ENCODE assay signal across 19 cellular contexts in genomic region chr4:15526924-15527592, GRCh38. TPM values are rescaled to one million over a fixed set of nuclear protein-coding genes. Genes with fewer than 3 reads are reported as not detected.
DNase-seq lines count a peak whose midpoint lies in the region; ATAC-seq, FAIRE-seq and TF ChIP-seq lines count a peak whose summit lies in the region.
"Had no signal": no experiment of that assay in that cellular context is flagged by ENCODE, and none has a peak within 500 bp of the region (broad histone marks: within the 10 kb centered on the region; RNA-seq: fewer than 3 reads in every experiment).

No MANE protein-coding gene starts in this region.

- no peak overlapping the region for H3K27ac ChIP-seq in endodermal cell (ENCODE audit: low read depth, low read length)
- H3K27ac ChIP-seq in pancreas = no peak overlapping the region
- H3K27ac ChIP-seq in osteoblast (ENCODE audit: low read depth, low read length) = no peak overlapping the region
- H3K27ac ChIP-seq: C4-2B, GM23248 had no signal

- intact Hi-C loops in pancreas (cut with DNase I) = no loop called here

- H3K4me3 ChIP-seq in endodermal cell (ENCODE audit: low read length) (no peak overlapping the region), pancreas (no peak overlapping the region), osteoblast (ENCODE audit: insufficient read depth, low read length) (no peak overlapping the region)
- H3K4me3 ChIP-seq: GM23248, HAP-1 had no signal

- no peaks in the 10 kb centered on the region for H3K9me3 Mint-ChIP-seq in endodermal cell
- no peaks in the 10 kb centered on the region for H3K9me3 Mint-ChIP-seq in activated naive CD8-positive, alpha-beta T cell treated with anti-CD3 and anti-CD28 coated beads for 36 hours
- H3K9me3 Mint-ChIP-seq: CD4-positive, alpha-beta T cell had no signal

- peak overlapping the region; percentile 62 for H3K27ac Mint-ChIP-seq in endodermal cell
- H3K27ac Mint-ChIP-seq in activated naive CD8-positive, alpha-beta T cell treated with anti-CD3 and anti-CD28 coated beads for 36 hours = no peak overlapping the region
- H3K27ac Mint-ChIP-seq: CD4-positive, alpha-beta T cell had no signal

- no peak for TF ChIP-seq CTCF in endodermal cell (conservative IDR thresholded peaks at IDR 0.05)
- TF ChIP-seq CTCF in pancreas (IDR thresholded peaks at IDR 0.05) = no peak
- no peak for TF ChIP-seq CTCF in osteoblast (IDR thresholded peaks at IDR 0.05; ENCODE audit: extremely low read depth, low read depth, low read length)

- H3K27me3 ChIP-seq in endodermal cell (ENCODE audit: control insufficient read depth, insufficient read depth, low read length, poor library complexity, severe bottlenecking) (no peaks in the 10 kb centered on the region), pancreas (no peaks in the 10 kb centered on the region), osteoblast (ENCODE audit: insufficient read depth, low read length) (no peaks in the 10 kb centered on the region)

- WGBS in endodermal cell (ENCODE audit: insufficient coverage in 1 of 2, insufficient read length in 1 of 2), 2 experiments = 75 to 88% methylated on average over 3 to 4 of the region's 4 CpGs
- 14 to 18% methylated on average over 4 of the region's 4 CpGs for WGBS in pancreas, 2 donors

- no peaks in the 10 kb centered on the region for H3K9me3 ChIP-seq in endodermal cell (ENCODE audit: control insufficient read depth, low read length)
- no peaks in the 10 kb centered on the region for H3K9me3 ChIP-seq in pancreas
- no peaks in the 10 kb centered on the region for H3K9me3 ChIP-seq in osteoblast (ENCODE audit: low read depth, low read length)
- H3K9me3 ChIP-seq: HAP-1 had no signal

- no peak for FAIRE-seq in pancreas (lab: Jason Lieb, UNC)
- FAIRE-seq: A204.1, GM12892, GM18507, HepG2 had no signal

- no peaks in the 10 kb centered on the region for H3K79me2 ChIP-seq in osteoblast (ENCODE audit: insufficient read depth, low read length)

- H3K9ac ChIP-seq in endodermal cell (ENCODE audit: extremely low read depth, low read length, poor library complexity, severe bottlenecking) = no peak overlapping the region
- H3K9ac ChIP-seq: GM23248 had no signal

- peaks cover 19% of the 10 kb centered on the region for H3K36me3 Mint-ChIP-seq in endodermal cell (ENCODE audit: low read depth)
- H3K36me3 Mint-ChIP-seq in activated naive CD8-positive, alpha-beta T cell treated with anti-CD3 and anti-CD28 coated beads for 36 hours = peaks cover 2% of the 10 kb centered on the region

- no peaks in the 10 kb centered on the region for H4K20me1 ChIP-seq in osteoblast (ENCODE audit: insufficient read depth, low read length)

- peak in 3 of 4 donors; percentile 23 to 67 (median 42) for ATAC-seq in pancreas
- ATAC-seq: HepG2 had no signal

- H3K4me1 ChIP-seq in endodermal cell (ENCODE audit: control insufficient read depth, insufficient read depth, low read length) (no peaks in the 10 kb centered on the region), pancreas (peaks cover 0 to 7% (median 4%) of the 10 kb centered on the region in 3 donors), osteoblast (ENCODE audit: insufficient read depth, low read length) (no peaks in the 10 kb centered on the region)
- H3K4me1 ChIP-seq: HAP-1 had no signal

- no peak for DNase-seq in endodermal cell
- DNase-seq in kidney glomerular epithelial cell (lab: John Stamatoyannopoulos, UW) = peak; percentile 12
- DNase-seq in pancreas = no peak
- DNase-seq in anterior cingulate cortex (lab: John Stamatoyannopoulos, UW) = no peak
- DNase-seq in osteoblast (ENCODE audit: insufficient read length, low spot score, missing footprints) = no peak
- no peak for DNase-seq in activated naive CD8-positive, alpha-beta T cell treated with anti-CD3 and anti-CD28 coated beads for 36 hours
- DNase-seq: ACHN; AML-193; CD4-positive, alpha-beta T cell; DMS153; DMS79; GDM1; GM23248 had no signal

- no peaks in the 10 kb centered on the region for H3K27me3 Mint-ChIP-seq in endodermal cell (ENCODE audit: insufficient read depth)
- H3K27me3 Mint-ChIP-seq in activated naive CD8-positive, alpha-beta T cell treated with anti-CD3 and anti-CD28 coated beads for 36 hours = no peaks in the 10 kb centered on the region
- H3K27me3 Mint-ChIP-seq: CD4-positive, alpha-beta T cell had no signal

- H3K4me1 Mint-ChIP-seq in endodermal cell = peaks cover 12% of the 10 kb centered on the region
- no peaks in the 10 kb centered on the region for H3K4me1 Mint-ChIP-seq in activated naive CD8-positive, alpha-beta T cell treated with anti-CD3 and anti-CD28 coated beads for 36 hours

- no peak overlapping the region for H3K4me2 ChIP-seq in osteoblast (ENCODE audit: insufficient read depth, low read length)

- H3K4me3 Mint-ChIP-seq in endodermal cell = no peak overlapping the region
- no peak overlapping the region for H3K4me3 Mint-ChIP-seq in activated naive CD8-positive, alpha-beta T cell treated with anti-CD3 and anti-CD28 coated beads for 36 hours
- H3K4me3 Mint-ChIP-seq: CD4-positive, alpha-beta T cell had no signal

- no peaks in the 10 kb centered on the region for H3K36me3 ChIP-seq in endodermal cell (ENCODE audit: control insufficient read depth, insufficient read depth, low read length)
- H3K36me3 ChIP-seq in pancreas = no peaks in the 10 kb centered on the region
- H3K36me3 ChIP-seq in osteoblast (ENCODE audit: insufficient read depth, low read length) = peaks cover 14% of the 10 kb centered on the region
- H3K36me3 ChIP-seq: HAP-1 had no signal

- H2AFZ ChIP-seq in osteoblast (ENCODE audit: low read length) = no peak overlapping the region
- H2AFZ ChIP-seq: GM23248 had no signal

RNA-seq across cellular contexts. Expression of gene CC2D2A, which starts 57.4 kb away (rescaled TPM):
- total RNA-seq in endodermal cell = 10 to 100 TPM; 12.3 to 25.2 TPM
- 19.0 TPM for polyA plus RNA-seq in endodermal cell (2013, experiment 1 of 2)
- polyA plus RNA-seq in endodermal cell (2013, experiment 2 of 2) = 16.7 TPM
- total RNA-seq in pancreas = 1 to 10 TPM; 1.9 to 7.7 (median 3.5) TPM
- polyA plus RNA-seq in pancreas = 1 to 10 TPM; 4.1 to 6.2 TPM
- total RNA-seq in osteoblast = 34.0 and 35.4 TPM in 2 replicates
- total RNA-seq in activated naive CD8-positive, alpha-beta T cell treated with anti-CD3 and anti-CD28 coated beads for 36 hours = not detected
- total RNA-seq: CD4-positive, alpha-beta T cell had no signal
